In genomic region chr7:36304099-36304425, GRCh38 we compare ENCODE assay signal across 14 cellular contexts.
DNase-seq lines count a peak whose midpoint lies in the region; ATAC-seq, FAIRE-seq and TF ChIP-seq lines count a peak whose summit lies in the region.
"Had no signal": no experiment of that assay in that cellular context is flagged by ENCODE, and none has a peak within 500 bp of the region (broad histone marks: within the 10 kb centered on the region; RNA-seq: fewer than 3 reads in every experiment).

No MANE protein-coding gene starts in this region.

- no peak for TF ChIP-seq RAD21 in A549 (conservative IDR thresholded peaks at IDR 0.05 in 1 of 2, IDR thresholded peaks at IDR 0.05 in 1 of 2)

- peak overlapping the region; percentile 67 for H3K4me2 ChIP-seq in A549
- H3K4me2 ChIP-seq: BLaER1 had no signal

- no peaks in the 10 kb centered on the region for H3K9me3 Mint-ChIP-seq in WTC11
- H3K9me3 Mint-ChIP-seq: activated naive CD4-positive, alpha-beta T cell treated with anti-CD3 and anti-CD28 coated beads, Interleukin-2, amount 10 ng/mL, durations not matched to agents 7 days and 5 days; T-helper 1 cell treated with Interleukin-12 subunit alpha and Interleukin-12 subunit beta and Interleukin-4 antibody, amounts not matched to agents 30 μg/mL and 1 μg/mL, for 36 hours had no signal

- no peaks in the 10 kb centered on the region; the same call in 1 of the 2 replicates for H3K36me3 Mint-ChIP-seq in WTC11
- H3K36me3 Mint-ChIP-seq: activated naive CD4-positive, alpha-beta T cell treated with anti-CD3 and anti-CD28 coated beads, Interleukin-2, amount 10 ng/mL, durations not matched to agents 7 days and 5 days had no signal

- DNase-seq in A549 (ENCODE audit: low read depth in 1 of 2, low spot score in 1 of 2) (no peak), dorsolateral prefrontal cortex (peak in 1 of 10 donors; percentile 26), HPDE6-E6E7 (ENCODE audit: extremely low spot score) (no peak), right lobe of liver (no peak), WTC11 (ENCODE audit: low spot score) (no peak)
- DNase-seq: activated CD4-positive, alpha-beta T cell treated with anti-CD3 and anti-CD28 coated beads, Interleukin-2, amount 50 U/mL, for 48 hours; activated naive CD4-positive, alpha-beta T cell treated with anti-CD3 and anti-CD28 coated beads, Interleukin-2, amount 10 ng/mL, durations not matched to agents 7 days and 5 days; mesendoderm had no signal

- CTCF ChIA-PET in A549 (lab: Yijun Ruan, JAX) = interaction anchor here (1.0 to 9.0 kb wide), 4 partner anchors 12 to 387 kb away, joined by 4 to 131 read pairs (median 36); no protein-coding TSS in a partner anchor
- CTCF ChIA-PET in HEK293 (lab: Yijun Ruan, JAX) = interaction anchor here (1.2 to 5.6 kb wide), 2 partner anchors 16 to 319 kb away, joined by 6 to 50 read pairs; no protein-coding TSS in a partner anchor
- CTCF ChIA-PET in WTC11 (lab: Charles Lee) = interaction anchor here (0.7 to 1.3 kb wide), 5 partner anchors 9 to 328 kb away, joined by 3 to 4 read pairs (median 4); a partner anchor contains a TSS

- H3K4me1 Mint-ChIP-seq in WTC11 = peaks cover 35% of the 10 kb centered on the region
- H3K4me1 Mint-ChIP-seq: activated naive CD4-positive, alpha-beta T cell treated with anti-CD3 and anti-CD28 coated beads, Interleukin-2, amount 10 ng/mL, durations not matched to agents 7 days and 5 days had no signal

- H3K4me1 ChIP-seq in A549 (peaks cover 35% of the 10 kb centered on the region), HEK293 (ENCODE audit: control insufficient read depth, insufficient read depth, low read length) (peaks cover 18% of the 10 kb centered on the region), neutrophil (ENCODE audit: control insufficient read depth in 1 of 2, insufficient read depth in 1 of 2, low read depth in 1 of 2, low read length in 1 of 2) (no peaks in the 10 kb centered on the region), right lobe of liver (peaks cover 0 to 37% (median 10%) of the 10 kb centered on the region in 4 donors)

- TF ChIP-seq CTCF in A549 (IDR thresholded peaks at IDR 0.05) = no peak
- TF ChIP-seq CTCF in HEK293 (tag by site-specific recombination; IDR thresholded peaks at IDR 0.05) = no peak
- TF ChIP-seq CTCF in dorsolateral prefrontal cortex (IDR thresholded peaks at IDR 0.05 in 54 of 56, conservative IDR thresholded peaks at IDR 0.05 in 2 of 56; ENCODE audit: low read depth in 1 of 56, partially characterized antibody in 56 of 56) = no peak
- TF ChIP-seq CTCF in neutrophil (IDR thresholded peaks at IDR 0.05) = no peak
- no peak for TF ChIP-seq CTCF in right lobe of liver (IDR thresholded peaks at IDR 0.05)
- no peak for TF ChIP-seq CTCF in WTC11 (IDR thresholded peaks at IDR 0.05)

- H3K4me3 ChIP-seq in A549 = no peak overlapping the region
- no peak overlapping the region for H3K4me3 ChIP-seq in HEK293 (ENCODE audit: low read depth, low read length)
- H3K4me3 ChIP-seq in dorsolateral prefrontal cortex = no peak overlapping the region
- H3K4me3 ChIP-seq in neutrophil (ENCODE audit: low read depth in 1 of 2, low read length in 1 of 2) = no peak overlapping the region
- H3K4me3 ChIP-seq in right lobe of liver = no peak overlapping the region
- H3K4me3 ChIP-seq: BLaER1, skin epidermis had no signal

- no peak for TF ChIP-seq EP300 in A549 (IDR thresholded peaks at IDR 0.05)

- no peak for FAIRE-seq in A549 (lab: Jason Lieb, UNC)

- H3K27me3 Mint-ChIP-seq in WTC11 (ENCODE audit: low read depth) = no peaks in the 10 kb centered on the region
- H3K27me3 Mint-ChIP-seq: activated naive CD4-positive, alpha-beta T cell treated with anti-CD3 and anti-CD28 coated beads, Interleukin-2, amount 10 ng/mL, durations not matched to agents 7 days and 5 days had no signal

- H3K27ac ChIP-seq in A549 (peak overlapping the region; percentile 54 to 67), HEK293 (ENCODE audit: extremely low read depth, low read depth, low read length) (peak overlapping the region; percentile 18; the same call in 1 of the 2 replicates), dorsolateral prefrontal cortex (peak overlapping the region in 58 of 59 donors; percentile 70 to 98 (median 91)), neutrophil (peak overlapping the region; percentile 6), right lobe of liver (peak overlapping the region in 1 of 3 donors; percentile 58)
- H3K27ac ChIP-seq: BLaER1 had no signal

- no peak for TF ChIP-seq POLR2A in A549 (IDR thresholded peaks at IDR 0.05; ENCODE audit: low read length)
- TF ChIP-seq POLR2A in right lobe of liver (IDR thresholded peaks at IDR 0.05) = no peak

- no peak overlapping the region for H3K27ac Mint-ChIP-seq in WTC11
- H3K27ac Mint-ChIP-seq: activated naive CD4-positive, alpha-beta T cell treated with anti-CD3 and anti-CD28 coated beads, Interleukin-2, amount 10 ng/mL, durations not matched to agents 7 days and 5 days; T-helper 1 cell treated with Interleukin-12 subunit alpha and Interleukin-12 subunit beta and Interleukin-4 antibody, amounts not matched to agents 30 μg/mL and 1 μg/mL, for 36 hours had no signal

- no peaks in the 10 kb centered on the region for H3K27me3 ChIP-seq in dorsolateral prefrontal cortex
- no peaks in the 10 kb centered on the region for H3K27me3 ChIP-seq in neutrophil
- no peaks in the 10 kb centered on the region for H3K27me3 ChIP-seq in right lobe of liver
- H3K27me3 ChIP-seq: BLaER1 had no signal

- POLR2A ChIA-PET in A549 (lab: Yijun Ruan, JAX) = no interaction called here
- POLR2A ChIA-PET in HEK293 (lab: Yijun Ruan, JAX) = no interaction called here
- POLR2A ChIA-PET in WTC11 (lab: Charles Lee) = no interaction called here

- intact Hi-C loops in dorsolateral prefrontal cortex (cut with DNase I) = no loop called here
- intact Hi-C loops in right lobe of liver (cut with DNase I) = no loop called here

- H3K9me3 ChIP-seq in A549 = no peaks in the 10 kb centered on the region
- H3K9me3 ChIP-seq in HEK293 (ENCODE audit: control insufficient read depth, insufficient read depth, low read depth, low read length) = no peaks in the 10 kb centered on the region
- H3K9me3 ChIP-seq in neutrophil = no peaks in the 10 kb centered on the region
- H3K9me3 ChIP-seq in right lobe of liver = no peaks in the 10 kb centered on the region
- H3K9me3 ChIP-seq: BLaER1 had no signal

- WGBS in A549 (ENCODE audit: missing lambda C conversion rate) = 80% methylated on average over 6 of the region's 6 CpGs
- WGBS in right lobe of liver (ENCODE audit: insufficient coverage, low coverage, low lambda C conversion rate, missing lambda C conversion rate) = 83% methylated on average over 2 of the region's 6 CpGs

- H3K4me3 Mint-ChIP-seq in WTC11 = no peak overlapping the region
- H3K4me3 Mint-ChIP-seq: activated naive CD4-positive, alpha-beta T cell treated with anti-CD3 and anti-CD28 coated beads, Interleukin-2, amount 10 ng/mL, durations not matched to agents 7 days and 5 days; T-helper 1 cell treated with Interleukin-12 subunit alpha and Interleukin-12 subunit beta and Interleukin-4 antibody, amounts not matched to agents 30 μg/mL and 1 μg/mL, for 36 hours had no signal

- ATAC-seq in A549 (peak; percentile 5 to 10; a peak in 3 of 6 replicates), right lobe of liver (no peak), WTC11 (no peak), HG02610 (IDR thresholded peaks at IDR 0.05; ENCODE audit: unreplicated experiment) (no peak)

- H3K36me3 ChIP-seq in HEK293 (ENCODE audit: control insufficient read depth in 2 of 2, insufficient read depth in 1 of 2, low read length in 2 of 2) = no peaks in the 10 kb centered on the region
- peaks cover 42% of the 10 kb centered on the region for H3K36me3 ChIP-seq in neutrophil
- H3K36me3 ChIP-seq in right lobe of liver = peaks cover 0 to 4% (median 0%) of the 10 kb centered on the region in 4 donors

TF ChIP-seq in A549, 52 proteins besides CTCF, POLR2A, EP300 and RAD21 (continues in another document):
- TF ChIP-seq ATOH8 (CRISPR knock-in tag; IDR thresholded peaks at IDR 0.05; ENCODE audit: low read depth) (no peak), MAFK (IDR thresholded peaks at IDR 0.05; ENCODE audit: partially characterized antibody) (no peak), JUNB (IDR thresholded peaks at IDR 0.05) (no peak), NFE2L2 (conservative IDR thresholded peaks at IDR 0.05; ENCODE audit: low read length) (no peak)

TF ChIP-seq in HEK293, 187 proteins besides CTCF, POLR2A, EP300 and RAD21:
- TF ChIP-seq KLF8 (tag by site-specific recombination; IDR thresholded peaks at IDR 0.05) = no peak
- TF ChIP-seq ZNF510 (tag by site-specific recombination; IDR thresholded peaks at IDR 0.05; ENCODE audit: insufficient replicate concordance) = no peak
- TF ChIP-seq SCRT2 (tag by site-specific recombination; IDR thresholded peaks at IDR 0.05) = no peak

TF ChIP-seq in WTC11, 78 proteins besides CTCF, POLR2A, EP300 and RAD21 (continues in another document):
- TF ChIP-seq NFYB (CRISPR knock-in tag; conservative IDR thresholded peaks at IDR 0.05; ENCODE audit: low read depth) (no peak), RELA (CRISPR knock-in tag; IDR thresholded peaks at IDR 0.05; ENCODE audit: borderline replicate concordance) (no peak), NFE2L1 (CRISPR knock-in tag; IDR thresholded peaks at IDR 0.05) (no peak), HMGXB4 (CRISPR knock-in tag; IDR thresholded peaks at IDR 0.05) (no peak), KAT7 (CRISPR knock-in tag; IDR thresholded peaks at IDR 0.05; ENCODE audit: borderline replicate concordance) (no peak)

Comparison
In these comparisons a context has a peak if more than half of its experiments do, and no peak if none do; other contexts are left out.
1. ATAC-seq: peak in A549 (2 of 2); none in right lobe of liver (0 of 4), WTC11 (single experiment) and HG02610 (single experiment).